ENCODE assay signal across 1 cellular context in genomic region chr11:86740628-86741488, GRCh38.
TF ChIP-seq lines count a peak whose summit lies in the region.

No MANE protein-coding gene starts in this region.

TF ChIP-seq in K562, 482 proteins besides CTCF, POLR2A, EP300 and RAD21 (continued from another document):
- TF ChIP-seq, protein P1, sequence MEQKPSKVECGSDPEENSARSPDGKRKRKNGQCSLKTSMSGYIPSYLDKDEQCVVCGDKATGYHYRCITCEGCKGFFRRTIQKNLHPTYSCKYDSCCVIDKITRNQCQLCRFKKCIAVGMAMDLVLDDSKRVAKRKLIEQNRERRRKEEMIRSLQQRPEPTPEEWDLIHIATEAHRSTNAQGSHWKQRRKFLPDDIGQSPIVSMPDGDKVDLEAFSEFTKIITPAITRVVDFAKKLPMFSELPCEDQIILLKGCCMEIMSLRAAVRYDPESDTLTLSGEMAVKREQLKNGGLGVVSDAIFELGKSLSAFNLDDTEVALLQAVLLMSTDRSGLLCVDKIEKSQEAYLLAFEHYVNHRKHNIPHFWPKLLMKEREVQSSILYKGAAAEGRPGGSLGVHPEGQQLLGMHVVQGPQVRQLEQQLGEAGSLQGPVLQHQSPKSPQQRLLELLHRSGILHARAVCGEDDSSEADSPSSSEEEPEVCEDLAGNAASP (IDR thresholded peaks at IDR 0.05) = no peak
